In the genomic region with DNA sequence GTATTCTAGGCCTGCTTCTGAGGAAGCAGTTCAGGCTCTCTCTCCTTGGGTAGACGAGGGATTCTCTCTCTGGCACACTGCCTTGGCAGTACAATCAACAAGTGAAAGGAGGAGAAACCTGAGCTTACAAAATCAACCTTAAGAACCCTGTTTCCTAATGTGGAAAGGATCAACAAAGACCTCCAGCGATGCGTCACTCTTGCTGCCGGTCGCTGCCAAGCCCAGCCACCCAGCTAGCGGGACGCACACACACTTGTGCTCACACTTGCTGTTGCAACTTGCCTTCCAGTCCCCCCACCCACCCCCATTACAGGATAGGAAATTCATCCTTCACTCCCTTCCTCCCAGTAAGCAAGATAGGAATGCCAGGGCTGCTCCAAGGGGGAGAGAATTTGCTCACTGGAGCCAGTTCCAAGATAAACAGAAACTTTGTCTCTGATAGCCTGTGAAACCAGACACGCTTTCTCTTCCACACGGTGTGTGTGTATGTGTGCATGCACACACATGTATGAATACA, we compare ENCODE assay signal across 1 cellular context.
TF ChIP-seq lines count a peak whose summit lies in the region.

No MANE protein-coding gene starts in this region.

TF ChIP-seq in HepG2, 621 proteins besides CTCF, POLR2A, EP300 and RAD21 (continued from another document):
- TF ChIP-seq, protein P1, sequence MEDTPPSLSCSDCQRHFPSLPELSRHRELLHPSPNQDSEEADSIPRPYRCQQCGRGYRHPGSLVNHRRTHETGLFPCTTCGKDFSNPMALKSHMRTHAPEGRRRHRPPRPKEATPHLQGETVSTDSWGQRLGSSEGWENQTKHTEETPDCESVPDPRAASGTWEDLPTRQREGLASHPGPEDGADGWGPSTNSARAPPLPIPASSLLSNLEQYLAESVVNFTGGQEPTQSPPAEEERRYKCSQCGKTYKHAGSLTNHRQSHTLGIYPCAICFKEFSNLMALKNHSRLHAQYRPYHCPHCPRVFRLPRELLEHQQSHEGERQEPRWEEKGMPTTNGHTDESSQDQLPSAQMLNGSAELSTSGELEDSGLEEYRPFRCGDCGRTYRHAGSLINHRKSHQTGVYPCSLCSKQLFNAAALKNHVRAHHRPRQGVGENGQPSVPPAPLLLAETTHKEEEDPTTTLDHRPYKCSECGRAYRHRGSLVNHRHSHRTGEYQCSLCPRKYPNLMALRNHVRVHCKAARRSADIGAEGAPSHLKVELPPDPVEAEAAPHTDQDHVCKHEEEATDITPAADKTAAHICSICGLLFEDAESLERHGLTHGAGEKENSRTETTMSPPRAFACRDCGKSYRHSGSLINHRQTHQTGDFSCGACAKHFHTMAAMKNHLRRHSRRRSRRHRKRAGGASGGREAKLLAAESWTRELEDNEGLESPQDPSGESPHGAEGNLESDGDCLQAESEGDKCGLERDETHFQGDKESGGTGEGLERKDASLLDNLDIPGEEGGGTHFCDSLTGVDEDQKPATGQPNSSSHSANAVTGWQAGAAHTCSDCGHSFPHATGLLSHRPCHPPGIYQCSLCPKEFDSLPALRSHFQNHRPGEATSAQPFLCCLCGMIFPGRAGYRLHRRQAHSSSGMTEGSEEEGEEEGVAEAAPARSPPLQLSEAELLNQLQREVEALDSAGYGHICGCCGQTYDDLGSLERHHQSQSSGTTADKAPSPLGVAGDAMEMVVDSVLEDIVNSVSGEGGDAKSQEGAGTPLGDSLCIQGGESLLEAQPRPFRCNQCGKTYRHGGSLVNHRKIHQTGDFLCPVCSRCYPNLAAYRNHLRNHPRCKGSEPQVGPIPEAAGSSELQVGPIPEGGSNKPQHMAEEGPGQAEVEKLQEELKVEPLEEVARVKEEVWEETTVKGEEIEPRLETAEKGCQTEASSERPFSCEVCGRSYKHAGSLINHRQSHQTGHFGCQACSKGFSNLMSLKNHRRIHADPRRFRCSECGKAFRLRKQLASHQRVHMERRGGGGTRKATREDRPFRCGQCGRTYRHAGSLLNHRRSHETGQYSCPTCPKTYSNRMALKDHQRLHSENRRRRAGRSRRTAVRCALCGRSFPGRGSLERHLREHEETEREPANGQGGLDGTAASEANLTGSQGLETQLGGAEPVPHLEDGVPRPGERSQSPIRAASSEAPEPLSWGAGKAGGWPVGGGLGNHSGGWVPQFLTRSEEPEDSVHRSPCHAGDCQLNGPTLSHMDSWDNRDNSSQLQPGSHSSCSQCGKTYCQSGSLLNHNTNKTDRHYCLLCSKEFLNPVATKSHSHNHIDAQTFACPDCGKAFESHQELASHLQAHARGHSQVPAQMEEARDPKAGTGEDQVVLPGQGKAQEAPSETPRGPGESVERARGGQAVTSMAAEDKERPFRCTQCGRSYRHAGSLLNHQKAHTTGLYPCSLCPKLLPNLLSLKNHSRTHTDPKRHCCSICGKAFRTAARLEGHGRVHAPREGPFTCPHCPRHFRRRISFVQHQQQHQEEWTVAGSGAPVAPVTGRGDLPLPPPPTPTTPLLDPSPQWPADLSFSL (CRISPR knock-in tag; IDR thresholded peaks at IDR 0.05) = no peak
- TF ChIP-seq RFX3 (CRISPR knock-in tag; IDR thresholded peaks at IDR 0.05) (no peak), MAZ (IDR thresholded peaks at IDR 0.05; ENCODE audit: borderline replicate concordance, low read depth, low read length) (no peak), MAZ (CRISPR knock-in tag; IDR thresholded peaks at IDR 0.05; ENCODE audit: low read depth) (no peak), ZFY (CRISPR knock-in tag; IDR thresholded peaks at IDR 0.05) (no peak), NR2F6 (IDR thresholded peaks at IDR 0.05) (no peak), NR2F6 (CRISPR knock-in tag; IDR thresholded peaks at IDR 0.05) (no peak), ZIK1 (CRISPR knock-in tag; IDR thresholded peaks at IDR 0.05; ENCODE audit: borderline replicate concordance, low read depth) (no peak), MAFF (IDR thresholded peaks at IDR 0.05; ENCODE audit: low read depth, low read length) (no peak), FLYWCH1 (CRISPR knock-in tag; IDR thresholded peaks at IDR 0.05) (no peak), TBX2 (CRISPR knock-in tag; IDR thresholded peaks at IDR 0.05; ENCODE audit: borderline replicate concordance) (no peak), PPARG (CRISPR knock-in tag; conservative IDR thresholded peaks at IDR 0.05) (no peak), NR1H2 (CRISPR knock-in tag; IDR thresholded peaks at IDR 0.05; ENCODE audit: borderline replicate concordance, low read depth) (no peak), CC2D1A (CRISPR knock-in tag; IDR thresholded peaks at IDR 0.05) (no peak)
- TF ChIP-seq, protein P2, sequence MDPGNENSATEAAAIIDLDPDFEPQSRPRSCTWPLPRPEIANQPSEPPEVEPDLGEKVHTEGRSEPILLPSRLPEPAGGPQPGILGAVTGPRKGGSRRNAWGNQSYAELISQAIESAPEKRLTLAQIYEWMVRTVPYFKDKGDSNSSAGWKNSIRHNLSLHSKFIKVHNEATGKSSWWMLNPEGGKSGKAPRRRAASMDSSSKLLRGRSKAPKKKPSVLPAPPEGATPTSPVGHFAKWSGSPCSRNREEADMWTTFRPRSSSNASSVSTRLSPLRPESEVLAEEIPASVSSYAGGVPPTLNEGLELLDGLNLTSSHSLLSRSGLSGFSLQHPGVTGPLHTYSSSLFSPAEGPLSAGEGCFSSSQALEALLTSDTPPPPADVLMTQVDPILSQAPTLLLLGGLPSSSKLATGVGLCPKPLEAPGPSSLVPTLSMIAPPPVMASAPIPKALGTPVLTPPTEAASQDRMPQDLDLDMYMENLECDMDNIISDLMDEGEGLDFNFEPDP (CRISPR knock-in tag; conservative IDR thresholded peaks at IDR 0.05) = no peak
- TF ChIP-seq, protein P3, sequence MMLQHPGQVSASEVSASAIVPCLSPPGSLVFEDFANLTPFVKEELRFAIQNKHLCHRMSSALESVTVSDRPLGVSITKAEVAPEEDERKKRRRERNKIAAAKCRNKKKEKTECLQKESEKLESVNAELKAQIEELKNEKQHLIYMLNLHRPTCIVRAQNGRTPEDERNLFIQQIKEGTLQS (CRISPR knock-in tag; IDR thresholded peaks at IDR 0.05) = no peak
- TF ChIP-seq, protein P4, sequence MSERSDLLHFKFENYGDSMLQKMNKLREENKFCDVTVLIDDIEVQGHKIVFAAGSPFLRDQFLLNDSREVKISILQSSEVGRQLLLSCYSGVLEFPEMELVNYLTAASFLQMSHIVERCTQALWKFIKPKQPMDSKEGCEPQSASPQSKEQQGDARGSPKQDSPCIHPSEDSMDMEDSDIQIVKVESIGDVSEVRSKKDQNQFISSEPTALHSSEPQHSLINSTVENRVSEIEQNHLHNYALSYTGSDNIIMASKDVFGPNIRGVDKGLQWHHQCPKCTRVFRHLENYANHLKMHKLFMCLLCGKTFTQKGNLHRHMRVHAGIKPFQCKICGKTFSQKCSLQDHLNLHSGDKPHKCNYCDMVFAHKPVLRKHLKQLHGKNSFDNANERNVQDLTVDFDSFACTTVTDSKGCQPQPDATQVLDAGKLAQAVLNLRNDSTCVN (CRISPR knock-in tag; IDR thresholded peaks at IDR 0.05; ENCODE audit: borderline replicate concordance) = no peak
- TF ChIP-seq, protein P5, sequence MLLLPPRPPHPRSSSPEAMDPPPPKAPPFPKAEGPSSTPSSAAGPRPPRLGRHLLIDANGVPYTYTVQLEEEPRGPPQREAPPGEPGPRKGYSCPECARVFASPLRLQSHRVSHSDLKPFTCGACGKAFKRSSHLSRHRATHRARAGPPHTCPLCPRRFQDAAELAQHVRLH (CRISPR knock-in tag; IDR thresholded peaks at IDR 0.05; ENCODE audit: borderline replicate concordance, low read depth) = no peak
